ENCODE assay signal across 1 cellular context in the genomic region with DNA sequence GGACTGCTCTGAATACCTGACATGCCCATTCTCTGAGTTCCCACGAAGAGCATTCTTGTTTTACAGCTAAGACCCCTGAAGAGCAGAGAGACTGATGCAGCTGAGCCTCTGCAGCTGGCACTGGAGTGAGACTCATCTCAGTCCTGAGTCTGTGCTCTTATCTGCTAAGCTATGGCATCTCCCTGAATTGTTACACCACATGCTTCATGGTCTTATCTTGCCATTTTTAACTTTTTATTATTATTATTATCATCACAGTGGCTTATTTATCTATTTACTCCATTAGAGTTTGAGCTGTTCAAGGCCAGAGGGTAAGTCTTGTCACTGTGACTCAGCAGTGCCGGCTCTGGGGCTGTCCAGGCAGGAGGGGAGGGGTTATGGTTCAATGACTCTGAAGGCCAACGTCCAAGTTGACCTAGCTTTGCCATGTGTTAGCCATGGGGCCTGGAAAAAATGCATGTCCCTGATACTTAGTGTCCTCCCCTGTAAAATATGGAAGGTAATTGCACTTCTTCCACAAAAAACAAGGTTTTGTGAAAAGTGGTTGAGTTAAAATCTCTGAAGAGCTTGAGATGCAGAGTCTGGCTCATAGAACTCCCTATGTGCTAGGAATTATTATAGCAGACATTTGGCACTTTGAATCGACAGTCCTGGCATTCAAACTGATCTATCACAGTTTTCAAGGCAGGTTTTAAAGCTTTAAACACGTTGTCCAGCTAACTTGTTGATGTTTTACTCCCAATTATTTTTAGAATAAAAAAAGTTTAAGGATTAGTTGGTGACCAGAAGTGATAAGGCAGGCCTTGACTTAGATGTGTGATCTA.
TF ChIP-seq lines count a peak whose summit lies in the region.

No MANE protein-coding gene starts in this region.

TF ChIP-seq in HepG2, 621 proteins besides CTCF, POLR2A, EP300 and RAD21 (continued from another document and continues in another):
- TF ChIP-seq, protein P1, sequence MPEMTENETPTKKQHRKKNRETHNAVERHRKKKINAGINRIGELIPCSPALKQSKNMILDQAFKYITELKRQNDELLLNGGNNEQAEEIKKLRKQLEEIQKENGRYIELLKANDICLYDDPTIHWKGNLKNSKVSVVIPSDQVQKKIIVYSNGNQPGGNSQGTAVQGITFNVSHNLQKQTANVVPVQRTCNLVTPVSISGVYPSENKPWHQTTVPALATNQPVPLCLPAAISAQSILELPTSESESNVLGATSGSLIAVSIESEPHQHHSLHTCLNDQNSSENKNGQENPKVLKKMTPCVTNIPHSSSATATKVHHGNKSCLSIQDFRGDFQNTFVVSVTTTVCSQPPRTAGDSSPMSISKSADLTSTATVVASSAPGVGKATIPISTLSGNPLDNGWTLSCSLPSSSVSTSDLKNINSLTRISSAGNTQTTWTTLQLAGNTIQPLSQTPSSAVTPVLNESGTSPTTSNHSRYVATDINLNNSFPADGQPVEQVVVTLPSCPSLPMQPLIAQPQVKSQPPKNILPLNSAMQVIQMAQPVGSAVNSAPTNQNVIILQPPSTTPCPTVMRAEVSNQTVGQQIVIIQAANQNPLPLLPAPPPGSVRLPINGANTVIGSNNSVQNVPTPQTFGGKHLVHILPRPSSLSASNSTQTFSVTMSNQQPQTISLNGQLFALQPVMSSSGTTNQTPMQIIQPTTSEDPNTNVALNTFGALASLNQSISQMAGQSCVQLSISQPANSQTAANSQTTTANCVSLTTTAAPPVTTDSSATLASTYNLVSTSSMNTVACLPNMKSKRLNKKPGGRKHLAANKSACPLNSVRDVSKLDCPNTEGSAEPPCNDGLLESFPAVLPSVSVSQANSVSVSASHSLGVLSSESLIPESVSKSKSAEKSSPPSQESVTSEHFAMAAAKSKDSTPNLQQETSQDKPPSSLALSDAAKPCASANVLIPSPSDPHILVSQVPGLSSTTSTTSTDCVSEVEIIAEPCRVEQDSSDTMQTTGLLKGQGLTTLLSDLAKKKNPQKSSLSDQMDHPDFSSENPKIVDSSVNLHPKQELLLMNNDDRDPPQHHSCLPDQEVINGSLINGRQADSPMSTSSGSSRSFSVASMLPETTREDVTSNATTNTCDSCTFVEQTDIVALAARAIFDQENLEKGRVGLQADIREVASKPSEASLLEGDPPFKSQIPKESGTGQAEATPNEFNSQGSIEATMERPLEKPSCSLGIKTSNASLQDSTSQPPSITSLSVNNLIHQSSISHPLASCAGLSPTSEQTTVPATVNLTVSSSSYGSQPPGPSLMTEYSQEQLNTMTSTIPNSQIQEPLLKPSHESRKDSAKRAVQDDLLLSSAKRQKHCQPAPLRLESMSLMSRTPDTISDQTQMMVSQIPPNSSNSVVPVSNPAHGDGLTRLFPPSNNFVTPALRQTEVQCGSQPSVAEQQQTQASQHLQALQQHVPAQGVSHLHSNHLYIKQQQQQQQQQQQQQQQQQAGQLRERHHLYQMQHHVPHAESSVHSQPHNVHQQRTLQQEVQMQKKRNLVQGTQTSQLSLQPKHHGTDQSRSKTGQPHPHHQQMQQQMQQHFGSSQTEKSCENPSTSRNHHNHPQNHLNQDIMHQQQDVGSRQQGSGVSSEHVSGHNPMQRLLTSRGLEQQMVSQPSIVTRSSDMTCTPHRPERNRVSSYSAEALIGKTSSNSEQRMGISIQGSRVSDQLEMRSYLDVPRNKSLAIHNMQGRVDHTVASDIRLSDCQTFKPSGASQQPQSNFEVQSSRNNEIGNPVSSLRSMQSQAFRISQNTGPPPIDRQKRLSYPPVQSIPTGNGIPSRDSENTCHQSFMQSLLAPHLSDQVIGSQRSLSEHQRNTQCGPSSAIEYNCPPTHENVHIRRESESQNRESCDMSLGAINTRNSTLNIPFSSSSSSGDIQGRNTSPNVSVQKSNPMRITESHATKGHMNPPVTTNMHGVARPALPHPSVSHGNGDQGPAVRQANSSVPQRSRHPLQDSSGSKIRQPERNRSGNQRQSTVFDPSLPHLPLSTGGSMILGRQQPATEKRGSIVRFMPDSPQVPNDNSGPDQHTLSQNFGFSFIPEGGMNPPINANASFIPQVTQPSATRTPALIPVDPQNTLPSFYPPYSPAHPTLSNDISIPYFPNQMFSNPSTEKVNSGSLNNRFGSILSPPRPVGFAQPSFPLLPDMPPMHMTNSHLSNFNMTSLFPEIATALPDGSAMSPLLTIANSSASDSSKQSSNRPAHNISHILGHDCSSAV (CRISPR knock-in tag; IDR thresholded peaks at IDR 0.05; ENCODE audit: borderline replicate concordance): no peak
- TF ChIP-seq, protein P2, sequence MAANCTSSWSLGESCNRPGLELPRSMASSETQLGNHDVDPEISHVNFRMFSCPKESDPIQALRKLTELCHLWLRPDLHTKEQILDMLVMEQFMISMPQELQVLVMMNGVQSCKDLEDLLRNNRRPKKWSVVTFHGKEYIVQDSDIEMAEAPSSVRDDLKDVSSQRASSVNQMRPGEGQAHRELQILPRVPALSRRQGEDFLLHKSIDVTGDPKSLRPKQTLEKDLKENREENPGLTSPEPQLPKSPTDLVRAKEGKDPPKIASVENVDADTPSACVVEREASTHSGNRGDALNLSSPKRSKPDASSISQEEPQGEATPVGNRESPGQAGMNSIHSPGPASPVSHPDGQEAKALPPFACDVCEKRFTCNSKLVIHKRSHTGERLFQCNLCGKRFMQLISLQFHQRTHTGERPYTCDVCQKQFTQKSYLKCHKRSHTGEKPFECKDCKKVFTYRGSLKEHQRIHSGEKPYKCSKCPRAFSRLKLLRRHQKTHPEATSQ (CRISPR knock-in tag; IDR thresholded peaks at IDR 0.05; ENCODE audit: borderline replicate concordance): no peak
- TF ChIP-seq STAT5B (CRISPR knock-in tag; IDR thresholded peaks at IDR 0.05) (no peak), ZNF354B (CRISPR knock-in tag; IDR thresholded peaks at IDR 0.05) (no peak), ZNF83 (CRISPR knock-in tag; IDR thresholded peaks at IDR 0.05; ENCODE audit: borderline replicate concordance) (no peak), PRMT3 (CRISPR knock-in tag; IDR thresholded peaks at IDR 0.05; ENCODE audit: borderline replicate concordance, low read depth) (no peak), ZFP41 (CRISPR knock-in tag; IDR thresholded peaks at IDR 0.05; ENCODE audit: borderline replicate concordance) (peak; percentile 84; the same call in 1 of the 2 replicates), MXI1 (IDR thresholded peaks at IDR 0.05; ENCODE audit: borderline replicate concordance, low read depth, low read length) (peak; percentile 48; the same call in 1 of the 3 replicates), SMC3 (IDR thresholded peaks at IDR 0.05; ENCODE audit: low read length) (no peak), IRF2 (CRISPR knock-in tag; IDR thresholded peaks at IDR 0.05) (peak; percentile 61; the same call in 1 of the 2 replicates), ZBTB21 (CRISPR knock-in tag; IDR thresholded peaks at IDR 0.05) (no peak; the same call in 1 of the 2 replicates), RBM22 (optimal IDR thresholded peaks at IDR 0.05; ENCODE audit: low read length) (no peak), ZSCAN12 (CRISPR knock-in tag; IDR thresholded peaks at IDR 0.05) (no peak), ZFX (CRISPR knock-in tag; IDR thresholded peaks at IDR 0.05; ENCODE audit: low read depth) (peak; percentile 86), ZNF724P (CRISPR knock-in tag; IDR thresholded peaks at IDR 0.05; ENCODE audit: borderline replicate concordance) (no peak), FLYWCH1 (CRISPR knock-in tag; IDR thresholded peaks at IDR 0.05) (no peak), NPAS2 (CRISPR knock-in tag; IDR thresholded peaks at IDR 0.05; ENCODE audit: borderline replicate concordance) (no peak), NFATC3 (CRISPR knock-in tag; IDR thresholded peaks at IDR 0.05) (no peak), SRF (IDR thresholded peaks at IDR 0.05; ENCODE audit: low read depth, low read length) (no peak), ZNF552 (CRISPR knock-in tag; IDR thresholded peaks at IDR 0.05; ENCODE audit: borderline replicate concordance) (no peak), ZNF235 (CRISPR knock-in tag; IDR thresholded peaks at IDR 0.05; ENCODE audit: borderline replicate concordance) (no peak), ZNF496 (CRISPR knock-in tag; IDR thresholded peaks at IDR 0.05; ENCODE audit: insufficient replicate concordance) (no peak), ETV6 (CRISPR knock-in tag; conservative IDR thresholded peaks at IDR 0.05) (no peak), BRCA1 (CRISPR knock-in tag; IDR thresholded peaks at IDR 0.05) (no peak), ZNF333 (CRISPR knock-in tag; IDR thresholded peaks at IDR 0.05; ENCODE audit: borderline replicate concordance) (no peak), ZNF121 (CRISPR knock-in tag; IDR thresholded peaks at IDR 0.05) (no peak), HOXA7 (CRISPR knock-in tag; IDR thresholded peaks at IDR 0.05) (no peak), SCMH1 (CRISPR knock-in tag; IDR thresholded peaks at IDR 0.05; ENCODE audit: borderline replicate concordance) (no peak), JUND (CRISPR knock-in tag; IDR thresholded peaks at IDR 0.05) (no peak), RXRA (CRISPR knock-in tag; IDR thresholded peaks at IDR 0.05) (peak; percentile 84; the same call in 1 of the 2 replicates), TAF1 (CRISPR knock-in tag; IDR thresholded peaks at IDR 0.05) (peak; percentile 35; the same call in 1 of the 2 replicates), ERF (CRISPR knock-in tag; IDR thresholded peaks at IDR 0.05) (peak; percentile 92; the same call in 1 of the 2 replicates)
- TF ChIP-seq, protein P3, sequence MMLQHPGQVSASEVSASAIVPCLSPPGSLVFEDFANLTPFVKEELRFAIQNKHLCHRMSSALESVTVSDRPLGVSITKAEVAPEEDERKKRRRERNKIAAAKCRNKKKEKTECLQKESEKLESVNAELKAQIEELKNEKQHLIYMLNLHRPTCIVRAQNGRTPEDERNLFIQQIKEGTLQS (CRISPR knock-in tag; IDR thresholded peaks at IDR 0.05): peak; percentile 57; the same call in 1 of the 2 replicates
- TF ChIP-seq, protein P4, sequence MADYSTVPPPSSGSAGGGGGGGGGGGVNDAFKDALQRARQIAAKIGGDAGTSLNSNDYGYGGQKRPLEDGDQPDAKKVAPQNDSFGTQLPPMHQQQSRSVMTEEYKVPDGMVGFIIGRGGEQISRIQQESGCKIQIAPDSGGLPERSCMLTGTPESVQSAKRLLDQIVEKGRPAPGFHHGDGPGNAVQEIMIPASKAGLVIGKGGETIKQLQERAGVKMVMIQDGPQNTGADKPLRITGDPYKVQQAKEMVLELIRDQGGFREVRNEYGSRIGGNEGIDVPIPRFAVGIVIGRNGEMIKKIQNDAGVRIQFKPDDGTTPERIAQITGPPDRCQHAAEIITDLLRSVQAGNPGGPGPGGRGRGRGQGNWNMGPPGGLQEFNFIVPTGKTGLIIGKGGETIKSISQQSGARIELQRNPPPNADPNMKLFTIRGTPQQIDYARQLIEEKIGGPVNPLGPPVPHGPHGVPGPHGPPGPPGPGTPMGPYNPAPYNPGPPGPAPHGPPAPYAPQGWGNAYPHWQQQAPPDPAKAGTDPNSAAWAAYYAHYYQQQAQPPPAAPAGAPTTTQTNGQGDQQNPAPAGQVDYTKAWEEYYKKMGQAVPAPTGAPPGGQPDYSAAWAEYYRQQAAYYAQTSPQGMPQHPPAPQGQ (CRISPR knock-in tag; IDR thresholded peaks at IDR 0.05; ENCODE audit: borderline replicate concordance): no peak
- TF ChIP-seq, protein P5, sequence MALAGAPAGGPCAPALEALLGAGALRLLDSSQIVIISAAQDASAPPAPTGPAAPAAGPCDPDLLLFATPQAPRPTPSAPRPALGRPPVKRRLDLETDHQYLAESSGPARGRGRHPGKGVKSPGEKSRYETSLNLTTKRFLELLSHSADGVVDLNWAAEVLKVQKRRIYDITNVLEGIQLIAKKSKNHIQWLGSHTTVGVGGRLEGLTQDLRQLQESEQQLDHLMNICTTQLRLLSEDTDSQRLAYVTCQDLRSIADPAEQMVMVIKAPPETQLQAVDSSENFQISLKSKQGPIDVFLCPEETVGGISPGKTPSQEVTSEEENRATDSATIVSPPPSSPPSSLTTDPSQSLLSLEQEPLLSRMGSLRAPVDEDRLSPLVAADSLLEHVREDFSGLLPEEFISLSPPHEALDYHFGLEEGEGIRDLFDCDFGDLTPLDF (CRISPR knock-in tag; IDR thresholded peaks at IDR 0.05): no peak
- TF ChIP-seq, protein P6, sequence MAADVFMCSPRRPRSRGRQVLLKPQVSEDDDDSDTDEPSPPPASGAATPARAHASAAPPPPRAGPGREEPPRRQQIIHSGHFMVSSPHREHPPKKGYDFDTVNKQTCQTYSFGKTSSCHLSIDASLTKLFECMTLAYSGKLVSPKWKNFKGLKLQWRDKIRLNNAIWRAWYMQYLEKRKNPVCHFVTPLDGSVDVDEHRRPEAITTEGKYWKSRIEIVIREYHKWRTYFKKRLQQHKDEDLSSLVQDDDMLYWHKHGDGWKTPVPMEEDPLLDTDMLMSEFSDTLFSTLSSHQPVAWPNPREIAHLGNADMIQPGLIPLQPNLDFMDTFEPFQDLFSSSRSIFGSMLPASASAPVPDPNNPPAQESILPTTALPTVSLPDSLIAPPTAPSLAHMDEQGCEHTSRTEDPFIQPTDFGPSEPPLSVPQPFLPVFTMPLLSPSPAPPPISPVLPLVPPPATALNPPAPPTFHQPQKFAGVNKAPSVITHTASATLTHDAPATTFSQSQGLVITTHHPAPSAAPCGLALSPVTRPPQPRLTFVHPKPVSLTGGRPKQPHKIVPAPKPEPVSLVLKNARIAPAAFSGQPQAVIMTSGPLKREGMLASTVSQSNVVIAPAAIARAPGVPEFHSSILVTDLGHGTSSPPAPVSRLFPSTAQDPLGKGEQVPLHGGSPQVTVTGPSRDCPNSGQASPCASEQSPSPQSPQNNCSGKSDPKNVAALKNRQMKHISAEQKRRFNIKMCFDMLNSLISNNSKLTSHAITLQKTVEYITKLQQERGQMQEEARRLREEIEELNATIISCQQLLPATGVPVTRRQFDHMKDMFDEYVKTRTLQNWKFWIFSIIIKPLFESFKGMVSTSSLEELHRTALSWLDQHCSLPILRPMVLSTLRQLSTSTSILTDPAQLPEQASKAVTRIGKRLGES (CRISPR knock-in tag; IDR thresholded peaks at IDR 0.05; ENCODE audit: borderline replicate concordance): no peak
- TF ChIP-seq, protein P7, sequence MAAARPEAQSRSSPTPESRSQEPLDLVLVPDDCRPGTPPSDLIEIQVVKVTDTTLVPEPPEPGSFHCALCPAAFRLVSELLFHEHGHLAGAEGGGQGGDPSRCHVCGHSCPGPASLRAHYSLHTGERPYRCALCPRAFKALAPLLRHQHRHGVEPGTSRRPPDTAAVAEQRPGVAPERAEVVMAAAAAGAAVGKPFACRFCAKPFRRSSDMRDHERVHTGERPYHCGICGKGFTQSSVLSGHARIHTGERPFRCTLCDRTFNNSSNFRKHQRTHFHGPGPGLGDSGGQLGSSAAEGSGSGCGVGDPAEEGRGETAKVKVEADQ (CRISPR knock-in tag; IDR thresholded peaks at IDR 0.05; ENCODE audit: borderline replicate concordance): no peak
- TF ChIP-seq, protein P8, sequence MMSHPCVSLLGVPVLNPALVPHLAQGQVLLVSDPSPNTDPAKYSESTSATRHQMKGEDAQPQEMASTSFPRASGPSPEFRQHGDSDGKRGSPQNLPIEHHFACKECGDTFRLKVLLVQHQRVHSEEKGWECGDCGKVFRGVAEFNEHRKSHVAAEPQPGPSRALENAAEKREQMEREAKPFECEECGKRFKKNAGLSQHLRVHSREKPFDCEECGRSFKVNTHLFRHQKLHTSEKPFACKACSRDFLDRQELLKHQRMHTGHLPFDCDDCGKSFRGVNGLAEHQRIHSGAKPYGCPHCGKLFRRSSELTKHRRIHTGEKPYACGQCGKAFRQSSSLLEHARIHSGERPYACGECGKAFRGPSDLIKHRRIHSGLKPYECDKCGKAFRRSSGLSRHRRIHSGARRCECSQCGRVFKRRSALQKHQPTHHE (CRISPR knock-in tag; IDR thresholded peaks at IDR 0.05; ENCODE audit: borderline replicate concordance): no peak
